ENCODE assay signal across 19 cellular contexts in the genomic region with DNA sequence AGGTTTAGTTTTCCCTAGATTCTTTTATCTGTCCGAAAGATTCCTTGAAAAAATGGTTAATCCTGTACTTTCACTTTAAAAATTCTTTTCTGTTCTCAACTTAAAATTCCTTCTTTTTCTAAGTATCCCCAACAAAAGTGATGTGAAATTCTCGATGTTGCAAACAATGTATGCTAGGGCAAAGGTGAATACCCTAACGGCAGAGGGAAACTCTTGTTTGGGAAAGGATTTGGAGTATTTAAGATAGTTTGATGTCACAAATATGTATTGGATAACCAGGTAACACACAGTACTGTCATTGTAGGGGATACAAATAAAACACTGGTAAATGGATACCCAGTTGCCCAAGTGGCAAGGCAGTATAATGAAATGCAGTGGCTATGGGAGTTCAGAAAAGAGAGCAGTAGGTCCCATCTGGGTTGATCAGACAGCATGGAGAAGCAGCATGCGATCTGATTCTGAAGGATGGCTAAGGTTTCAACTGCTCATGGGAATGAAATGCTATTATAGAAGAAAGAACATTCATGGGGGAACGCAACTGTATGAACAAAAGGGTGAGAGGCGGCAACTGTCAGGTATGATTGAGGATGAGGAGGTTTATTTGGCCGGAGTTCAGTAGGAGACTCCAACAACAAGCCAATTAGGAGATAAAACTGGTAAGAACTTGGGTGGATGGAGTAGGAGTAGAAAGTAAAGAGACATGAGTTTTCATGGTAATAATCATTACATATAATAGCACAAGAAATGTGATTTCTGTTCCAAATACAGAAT. TPM values are rescaled to one million over a fixed set of nuclear protein-coding genes. Genes with fewer than 3 reads are reported as not detected.
A peak's percentile ranks its signal among the peaks of the same experiment; 100 is the strongest.
DNase-seq lines count a peak whose midpoint lies in the region; ATAC-seq, FAIRE-seq and TF ChIP-seq lines count a peak whose summit lies in the region.
"Had no signal": no experiment of that assay in that cellular context is flagged by ENCODE, and none has a peak within 500 bp of the region (broad histone marks: within the 10 kb centered on the region; RNA-seq: fewer than 3 reads in every experiment).

No MANE protein-coding gene starts in this region.

- peaks cover 0 to 26% (median 5%) of the 10 kb centered on the region in 5 donors for H3K36me3 Mint-ChIP-seq in naive thymus-derived CD4-positive, alpha-beta T cell
- H3K36me3 Mint-ChIP-seq in neural progenitor cell, result peaks cover 24% of the 10 kb centered on the region
- peaks cover 32% of the 10 kb centered on the region for H3K36me3 Mint-ChIP-seq in nephron progenitor cell (ENCODE audit: low read depth)

- peaks cover 40 to 73% (median 71%) of the 10 kb centered on the region in 7 donors for H3K4me1 Mint-ChIP-seq in naive thymus-derived CD4-positive, alpha-beta T cell
- peaks cover 22% of the 10 kb centered on the region for H3K4me1 Mint-ChIP-seq in neural progenitor cell
- peaks cover 46% of the 10 kb centered on the region for H3K4me1 Mint-ChIP-seq in nephron progenitor cell

- TF ChIP-seq POLR2A in A549 (IDR thresholded peaks at IDR 0.05; ENCODE audit: low read length), result no peak

- H3K9me3 ChIP-seq in A549 (no peaks in the 10 kb centered on the region), Panc1 (ENCODE audit: control insufficient read depth, insufficient read depth, low read depth, low read length) (no peaks in the 10 kb centered on the region), neural progenitor cell (ENCODE audit: low read depth) (no peaks in the 10 kb centered on the region)
- H3K9me3 ChIP-seq in BLaER1 treated with 17β-estradiol and CSF1 and Interleukin-3, amounts not matched to agents 10 nM and 100 nM (replicated peaks in 1 of 11), result peaks cover 0 to 7% (median 7%) of the 10 kb centered on the region in 11 experiments; a peak in 14 of 22 replicates
- H3K9me3 ChIP-seq in naive thymus-derived CD4-positive, alpha-beta T cell (ENCODE audit: control insufficient read depth in 2 of 3, low read length in 3 of 3), result no peaks in the 10 kb centered on the region
- H3K9me3 ChIP-seq: left lung, right atrium auricular region, testis had no signal

- DNase-seq in A549 (ENCODE audit: low read depth in 1 of 2, low spot score in 1 of 2) (no peak), Panc1 (ENCODE audit: low read depth, low spot score) (no peak), NCI-H1105 treated with DMSO at 0.1 percent for 48 hours (lab: John Stamatoyannopoulos, UW) (no peak), neural progenitor cell (ENCODE audit: low spot score) (no peak), nephron progenitor cell (no peak)
- no peak for DNase-seq in naive thymus-derived CD4-positive, alpha-beta T cell
- DNase-seq: activated CD4-positive, alpha-beta T cell treated with anti-CD3 and anti-CD28 coated beads, Interleukin-2, amount 50 U/mL, for 1 hour; activated naive CD4-positive, alpha-beta T cell treated with anti-CD3 and anti-CD28 coated beads for 36 hours; activated T-cell treated with anti-CD3 and anti-CD28 coated beads for 4 hours; AML-193; Calu3; left lung; NCI-H1694 treated with DMSO at 0.1 percent for 48 hours; NCI-H524; T-helper 1 cell; testis had no signal

- H3K9ac ChIP-seq in BLaER1 treated with 17β-estradiol and CSF1 and Interleukin-3, amounts not matched to agents 10 nM and 100 nM, result peak overlapping the region in 2 of 11 experiments; percentile 37 to 100; a peak in 3 of 22 replicates
- no peak overlapping the region for H3K9ac ChIP-seq in neural progenitor cell

- peaks cover 0 to 1% (median 0%) of the 10 kb centered on the region in 11 donors for H3K9me3 Mint-ChIP-seq in naive thymus-derived CD4-positive, alpha-beta T cell
- peaks cover 14% of the 10 kb centered on the region for H3K9me3 Mint-ChIP-seq in neural progenitor cell
- H3K9me3 Mint-ChIP-seq in nephron progenitor cell, result peaks cover 24% of the 10 kb centered on the region
- H3K9me3 Mint-ChIP-seq: activated naive CD4-positive, alpha-beta T cell treated with anti-CD3 and anti-CD28 coated beads for 36 hours had no signal

- TF ChIP-seq EP300 in A549 (IDR thresholded peaks at IDR 0.05), result no peak

- intact Hi-C loops in Panc1 (cut with micrococcal nuclease; ENCODE audit: unreplicated experiment), result no loop called here
- intact Hi-C loops in naive thymus-derived CD4-positive, alpha-beta T cell (cut with micrococcal nuclease), result loop anchor here (5.0 to 10.0 kb wide), 3 partner anchors 605 to 1645 kb away; partner anchors contain the start of genes ITGB1 (in 1 of the 2) and ZNF438 (in 1 of the 2)

- H3K27ac Mint-ChIP-seq in naive thymus-derived CD4-positive, alpha-beta T cell, result peak overlapping the region in 6 of 9 donors; percentile 1 to 45 (median 9)
- H3K27ac Mint-ChIP-seq in neural progenitor cell (no peak overlapping the region), nephron progenitor cell (no peak overlapping the region)
- H3K27ac Mint-ChIP-seq: activated naive CD4-positive, alpha-beta T cell treated with anti-CD3 and anti-CD28 coated beads for 36 hours had no signal

- no peaks in the 10 kb centered on the region for H3K27me3 ChIP-seq in BLaER1 treated with 17β-estradiol and CSF1 and Interleukin-3, amounts not matched to agents 10 nM and 100 nM
- no peaks in the 10 kb centered on the region for H3K27me3 ChIP-seq in Panc1 (ENCODE audit: control insufficient read depth, insufficient read depth, low read length)
- H3K27me3 ChIP-seq in naive thymus-derived CD4-positive, alpha-beta T cell (ENCODE audit: control insufficient read depth in 2 of 2, insufficient read depth in 2 of 2, low read length in 2 of 2), result no peaks in the 10 kb centered on the region
- no peaks in the 10 kb centered on the region for H3K27me3 ChIP-seq in neural progenitor cell
- H3K27me3 ChIP-seq: left lung, right atrium auricular region, testis had no signal

- CTCF ChIA-PET in A549 (lab: Yijun Ruan, JAX), result interaction anchor here (0.6 to 11.6 kb wide), 3 partner anchors 9 to 91 kb away, joined by 3 to 118 read pairs (median 3); no protein-coding TSS in a partner anchor
- CTCF ChIA-PET in Panc1 (lab: Charles Lee), result no interaction called here
- CTCF ChIA-PET in naive thymus-derived CD4-positive, alpha-beta T cell (lab: Charles Lee), result no interaction called here

- no TSS peak for BruUV-seq in Panc1 (replicated peaks; lab: Mats Ljungman, UMichigan)

- H3K4me2 ChIP-seq in A549 (peak overlapping the region; percentile 79), neural progenitor cell (no peak overlapping the region)
- peak overlapping the region; percentile 55 to 88 (median 81); a peak in 18 of 22 replicates for H3K4me2 ChIP-seq in BLaER1 treated with 17β-estradiol and CSF1 and Interleukin-3, amounts not matched to agents 10 nM and 100 nM

- no peaks in the 10 kb centered on the region for H3K27me3 Mint-ChIP-seq in naive thymus-derived CD4-positive, alpha-beta T cell
- H3K27me3 Mint-ChIP-seq in neural progenitor cell (ENCODE audit: insufficient read depth, low read depth) (peaks cover 2% of the 10 kb centered on the region), nephron progenitor cell (ENCODE audit: low read depth, poor library complexity) (peaks cover 2% of the 10 kb centered on the region)

- H3K4me3 Mint-ChIP-seq in naive thymus-derived CD4-positive, alpha-beta T cell, result peak overlapping the region in 2 of 10 donors; percentile 2 to 3
- H3K4me3 Mint-ChIP-seq in neural progenitor cell (no peak overlapping the region), nephron progenitor cell (no peak overlapping the region)
- H3K4me3 Mint-ChIP-seq: activated naive CD4-positive, alpha-beta T cell treated with anti-CD3 and anti-CD28 coated beads for 36 hours had no signal

- peaks cover 19% of the 10 kb centered on the region for H3F3A ChIP-seq in neural progenitor cell (ENCODE audit: low read depth)

- no peak for TF ChIP-seq RAD21 in A549 (conservative IDR thresholded peaks at IDR 0.05 in 1 of 2, IDR thresholded peaks at IDR 0.05 in 1 of 2)

- POLR2A ChIA-PET in A549 (lab: Yijun Ruan, JAX), result no interaction called here
- POLR2A ChIA-PET in Panc1 (lab: Charles Lee), result no interaction called here
- POLR2A ChIA-PET in naive thymus-derived CD4-positive, alpha-beta T cell (lab: Charles Lee), result interaction anchor here (0.6 kb wide), 1 partner anchor 16 kb away, joined by 3 read pairs; no protein-coding TSS in a partner anchor

- ATAC-seq in A549 (no peak), Panc1 (no peak)
- no peak for ATAC-seq in naive thymus-derived CD4-positive, alpha-beta T cell
- ATAC-seq: left lung, Right ventricle myocardium inferior had no signal

- WGBS in A549 (ENCODE audit: missing lambda C conversion rate), result 66% methylated on average over 7 of the region's 7 CpGs

- H3K4me1 ChIP-seq in A549 (peaks cover 47% of the 10 kb centered on the region; the same call in 2 of the 3 replicates), Panc1 (ENCODE audit: control insufficient read depth, insufficient read depth, low read length) (peaks cover 16% of the 10 kb centered on the region; the same call in 1 of the 2 replicates), neural progenitor cell (peaks cover 8% of the 10 kb centered on the region)
- peaks cover 38 to 64% (median 51%) of the 10 kb centered on the region in 10 experiments for H3K4me1 ChIP-seq in BLaER1 treated with 17β-estradiol and CSF1 and Interleukin-3, amounts not matched to agents 10 nM and 100 nM
- peaks cover 26 to 34% of the 10 kb centered on the region in 2 donors for H3K4me1 ChIP-seq in naive thymus-derived CD4-positive, alpha-beta T cell (ENCODE audit: control insufficient read depth in 2 of 2, insufficient read depth in 2 of 2, low read length in 2 of 2)

- no peak for FAIRE-seq in A549 (lab: Jason Lieb, UNC)

- in situ Hi-C loops in Panc1 (cut with HindIII; ENCODE audit: low pct_unique_long_range_greater_than_20kb, low sequenced_read_pairs), result no loop called here

- no peak overlapping the region for H2AFZ ChIP-seq in neural progenitor cell (replicated peaks)

- peaks cover 0 to 50% (median 9%) of the 10 kb centered on the region in 11 experiments; a peak in 15 of 22 replicates for H4K20me1 ChIP-seq in BLaER1 treated with 17β-estradiol and CSF1 and Interleukin-3, amounts not matched to agents 10 nM and 100 nM
- H4K20me1 ChIP-seq in neural progenitor cell (ENCODE audit: low read depth), result peaks cover 9% of the 10 kb centered on the region

- H3K79me2 ChIP-seq in neural progenitor cell (ENCODE audit: low read depth), result peaks cover 61% of the 10 kb centered on the region

- 0 out of 6 replicates have a peak overlapping the region, but pooled peaks of 1 of the 2 experiments have one; percentile 33 for H3K27ac ChIP-seq in A549
- H3K27ac ChIP-seq in BLaER1 treated with 17β-estradiol and CSF1 and Interleukin-3, amounts not matched to agents 10 nM and 100 nM, result peak overlapping the region in 3 of 11 experiments; percentile 36 to 64 (median 51); a peak in 4 of 22 replicates
- H3K27ac ChIP-seq in Panc1 (ENCODE audit: low read length), result peak overlapping the region; percentile 39; the same call in 1 of the 2 replicates
- H3K27ac ChIP-seq in naive thymus-derived CD4-positive, alpha-beta T cell (ENCODE audit: low read depth, low read length), result no peak overlapping the region
- no peak overlapping the region for H3K27ac ChIP-seq in neural progenitor cell
- H3K27ac ChIP-seq: left lung, right atrium auricular region, testis had no signal

- TF ChIP-seq CTCF in A549 (IDR thresholded peaks at IDR 0.05) (no peak), Panc1 (IDR thresholded peaks at IDR 0.05) (no peak), neural progenitor cell (IDR thresholded peaks at IDR 0.05) (no peak), nephron progenitor cell (IDR thresholded peaks at IDR 0.05) (no peak)

- H3K36me3 ChIP-seq in BLaER1 treated with 17β-estradiol and CSF1 and Interleukin-3, amounts not matched to agents 10 nM and 100 nM, result peaks cover 0 to 6% (median 0%) of the 10 kb centered on the region in 11 experiments; a peak in 1 of 22 replicates
- H3K36me3 ChIP-seq in Panc1 (ENCODE audit: control insufficient read depth, insufficient read depth, low read length), result peaks cover 2% of the 10 kb centered on the region; the same call in 1 of the 2 replicates
- H3K36me3 ChIP-seq in naive thymus-derived CD4-positive, alpha-beta T cell (ENCODE audit: control insufficient read depth in 2 of 3, insufficient read depth in 3 of 3, low read length in 3 of 3), result peaks cover 0 to 7% (median 0%) of the 10 kb centered on the region in 3 experiments
- no peaks in the 10 kb centered on the region for H3K36me3 ChIP-seq in neural progenitor cell
- H3K36me3 ChIP-seq: left lung, right atrium auricular region had no signal

- H3K4me3 ChIP-seq in A549 (no peak overlapping the region), Panc1 (ENCODE audit: low read depth in 2 of 2, low read length in 2 of 2) (no peak overlapping the region), neural progenitor cell (no peak overlapping the region)
- H3K4me3 ChIP-seq in BLaER1 treated with 17β-estradiol and CSF1 and Interleukin-3, amounts not matched to agents 10 nM and 100 nM, result no peak overlapping the region
- H3K4me3 ChIP-seq in naive thymus-derived CD4-positive, alpha-beta T cell (ENCODE audit: low read length), result no peak overlapping the region
- H3K4me3 ChIP-seq: left lung, right atrium auricular region, testis had no signal

RNA-seq across cellular contexts. Expression of gene EPC1, which starts 3.2 kb away (rescaled TPM):
- polyA plus RNA-seq in A549 (2011; rRNA removed) (47.2 and 53.9 TPM in 2 replicates), A549 (2017; fragmentation: RNase III; extraction: RNeasy Plus Mini Kit Qiagen cat#74134 plus additional on column Dnase treatment) (13.5 to 14.7 TPM (median 14.6 TPM) in 3 replicates)
- polyA plus RNA-seq in A549 (2012; cell fraction: cytosol; rRNA removed), result 35.4 and 37.6 TPM in 2 replicates
- polyA plus RNA-seq in A549 (2012; cell fraction: nucleus; rRNA removed), result 44.9 and 55.2 TPM in 2 replicates
- 65.8 and 67.0 TPM in 2 replicates for polyA minus RNA-seq in A549 (2011; rRNA and poly(A)+ RNA removed)
- total RNA-seq in Panc1 (2021; ENCODE audit: unreplicated experiment) (18.4 TPM), neural progenitor cell (ENCODE audit: low replicate concordance) (36.0 and 45.4 TPM in 2 replicates)
- 8.1 TPM for polyA plus RNA-seq in Panc1 (2012; ENCODE audit: insufficient read length)
- total RNA-seq in naive thymus-derived CD4-positive, alpha-beta T cell, result 100 to 1,000 TPM in 4 of 5 experiments, 10 to 100 TPM in 1; 46.0 to 156 (median 117) TPM
- 10 to 100 TPM; 50.0 to 63.3 TPM for polyA plus RNA-seq in naive thymus-derived CD4-positive, alpha-beta T cell

Comparison
In these comparisons a context has a peak if more than half of its experiments do, and no peak if none do; other contexts are left out.
1. H3K27ac Mint-ChIP-seq: peak in naive thymus-derived CD4-positive, alpha-beta T cell (6 of 9); none in neural progenitor cell (single experiment) and nephron progenitor cell (single experiment).